In the genomic region with DNA sequence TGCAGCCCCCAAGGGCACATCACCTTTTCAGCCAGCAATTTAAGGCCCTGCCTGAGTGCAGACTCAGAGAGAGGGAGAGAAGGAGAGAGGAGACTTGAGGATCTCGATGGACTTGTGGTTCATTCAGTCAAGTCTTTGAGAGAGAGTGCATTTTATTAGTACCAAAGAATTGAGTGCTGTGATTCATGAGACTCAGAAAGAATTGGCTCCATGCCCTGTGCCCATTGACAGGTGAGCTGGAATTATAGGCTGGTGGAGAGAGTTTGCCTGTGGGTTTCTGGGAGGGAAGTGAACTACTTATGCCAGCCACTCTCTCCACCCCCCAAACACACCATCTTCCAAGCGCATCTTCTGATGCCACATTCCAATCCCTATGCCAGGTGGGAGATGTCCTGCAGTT, we compare ENCODE assay signal across 16 cellular contexts.
DNase-seq lines count a peak whose midpoint lies in the region; TF ChIP-seq lines count a peak whose summit lies in the region.
"Had no signal": no experiment of that assay in that cellular context is flagged by ENCODE, and none has a peak within 500 bp of the region (broad histone marks: within the 10 kb centered on the region; RNA-seq: fewer than 3 reads in every experiment).

No MANE protein-coding gene starts in this region.

- intact Hi-C loops in mammary epithelial cell (cut with micrococcal nuclease): no loop called here

- CTCF ChIA-PET in mammary epithelial cell (lab: Charles Lee; ENCODE audit: low non-redundant PET): no interaction called here

- no peak overlapping the region for H2AFZ ChIP-seq in mammary epithelial cell (ENCODE audit: low read depth, low read length)
- H2AFZ ChIP-seq: GM23338 had no signal

- H3K79me2 ChIP-seq in mammary epithelial cell (ENCODE audit: insufficient read depth, low read length): no peaks in the 10 kb centered on the region

- no peak overlapping the region for H3K4me3 ChIP-seq in mammary epithelial cell (replicated peaks in 1 of 3; ENCODE audit: insufficient read depth in 1 of 3, low read depth in 2 of 3, low read length in 3 of 3)
- H3K4me3 ChIP-seq: GM23338 had no signal

- H3K9me3 ChIP-seq in mammary epithelial cell (replicated peaks; ENCODE audit: insufficient read depth, low read length): no peaks in the 10 kb centered on the region
- H3K9me3 ChIP-seq: SK-N-SH had no signal

- no peak for TF ChIP-seq CTCF in mammary epithelial cell (conservative IDR thresholded peaks at IDR 0.05 in 1 of 2, IDR thresholded peaks at IDR 0.05 in 1 of 2; ENCODE audit: extremely low read depth in 1 of 2, insufficient read depth in 1 of 2, low read depth in 1 of 2, low read length in 2 of 2)

- in situ Hi-C loops in mammary epithelial cell (cut with MboI; ENCODE audit: low sequenced_read_pairs in 2 of 2): no loop called here

- BruUV-seq in mammary epithelial cell (replicated peaks; lab: Mats Ljungman, UMichigan): no TSS peak

- no peaks in the 10 kb centered on the region for H3K4me1 ChIP-seq in mammary epithelial cell (ENCODE audit: insufficient read depth, low read length)

- no peaks in the 10 kb centered on the region for H4K20me1 ChIP-seq in mammary epithelial cell (ENCODE audit: insufficient read depth, low read length)

- no peaks in the 10 kb centered on the region for H3K27me3 ChIP-seq in mammary epithelial cell (ENCODE audit: insufficient read depth, low read length)

- DNase-seq in NCI-H345 (lab: John Stamatoyannopoulos, UW): peak; percentile 1
- no peak for DNase-seq in NCI-H345 treated with DMSO at 0.1 percent for 48 hours (lab: John Stamatoyannopoulos, UW; ENCODE audit: unreplicated experiment)
- peak; percentile 19 for DNase-seq in mammary epithelial cell
- DNase-seq in myocyte (ENCODE audit: low read depth): peak; percentile 19
- DNase-seq in DMS153 (lab: John Stamatoyannopoulos, UW): no peak
- DNase-seq in activated T-cell treated with anti-CD3 and anti-CD28 coated beads, Interleukin-2, amount 50 U/mL, for 1 hour: no peak
- DNase-seq in T-helper 9 cell: no peak
- DNase-seq: H9, NCI-H1092 treated with DMSO at 0.1 percent for 48 hours, NCI-H146, NCI-H1930, NCI-H2107, NCI-H510A, NCI-H69, SK-N-SH had no signal

- H3K27ac ChIP-seq in mammary epithelial cell (ENCODE audit: insufficient read depth, low read depth, low read length): no peak overlapping the region

- H3K36me3 ChIP-seq in mammary epithelial cell (ENCODE audit: insufficient read depth, low read length): no peaks in the 10 kb centered on the region

- 50% methylated on average over 2 of the region's 2 CpGs for WGBS in mammary epithelial cell (ENCODE audit: low coverage, missing lambda C conversion rate)

- no peak overlapping the region for H3K4me2 ChIP-seq in mammary epithelial cell (ENCODE audit: insufficient read depth, low read depth, low read length)
- H3K4me2 ChIP-seq: GM23338, SK-N-SH had no signal

- no peak overlapping the region for H3K9ac ChIP-seq in mammary epithelial cell (ENCODE audit: insufficient read depth, low read length)
- H3K9ac ChIP-seq: SK-N-SH had no signal

- dilution Hi-C loops in mammary epithelial cell (cut with HindIII; ENCODE audit: low sequenced_read_pairs): no loop called here

Comparison
In these comparisons a context has a peak if more than half of its experiments do, and no peak if none do; other contexts are left out.
1. DNase-seq: peak in NCI-H345 (single experiment), mammary epithelial cell (single experiment) and myocyte (single experiment); none in NCI-H345 treated with DMSO at 0.1 percent for 48 hours (single experiment), DMS153 (single experiment), activated T-cell treated with anti-CD3 and anti-CD28 coated beads, Interleukin-2, amount 50 U/mL, for 1 hour (single experiment) and T-helper 9 cell (single experiment).